Comparison of ENCODE assay signal across 1 cellular context in the genomic region with DNA sequence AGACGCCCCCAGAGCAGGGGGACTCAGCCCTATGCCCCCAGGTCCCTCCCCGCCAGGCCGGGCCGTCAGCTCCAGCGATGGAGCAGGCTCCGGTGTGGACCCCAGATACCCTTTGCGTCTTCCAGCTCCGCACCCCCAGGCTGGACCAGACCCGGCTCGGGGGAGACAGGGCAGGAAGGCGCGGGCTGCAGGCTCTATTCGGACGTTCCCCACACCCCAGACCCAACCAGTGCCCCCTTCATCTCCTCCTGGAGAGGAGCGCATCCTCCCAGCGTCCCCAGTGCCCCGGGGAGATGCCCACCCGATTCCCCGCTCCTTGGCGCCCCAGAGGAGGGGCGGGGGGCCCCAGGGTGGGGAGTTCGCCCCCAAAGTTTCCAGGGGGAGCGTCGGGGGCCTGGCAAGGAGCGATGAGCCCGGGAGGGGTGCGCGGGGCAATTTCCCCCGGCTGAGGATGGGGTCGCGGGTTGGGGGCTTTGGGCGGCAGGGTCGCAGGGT.
TF ChIP-seq lines count a peak whose summit lies in the region.

No MANE protein-coding gene starts in this region.

TF ChIP-seq in WTC11, 78 proteins besides CTCF, POLR2A, EP300 and RAD21 (continued from another document):
- TF ChIP-seq, protein P1, sequence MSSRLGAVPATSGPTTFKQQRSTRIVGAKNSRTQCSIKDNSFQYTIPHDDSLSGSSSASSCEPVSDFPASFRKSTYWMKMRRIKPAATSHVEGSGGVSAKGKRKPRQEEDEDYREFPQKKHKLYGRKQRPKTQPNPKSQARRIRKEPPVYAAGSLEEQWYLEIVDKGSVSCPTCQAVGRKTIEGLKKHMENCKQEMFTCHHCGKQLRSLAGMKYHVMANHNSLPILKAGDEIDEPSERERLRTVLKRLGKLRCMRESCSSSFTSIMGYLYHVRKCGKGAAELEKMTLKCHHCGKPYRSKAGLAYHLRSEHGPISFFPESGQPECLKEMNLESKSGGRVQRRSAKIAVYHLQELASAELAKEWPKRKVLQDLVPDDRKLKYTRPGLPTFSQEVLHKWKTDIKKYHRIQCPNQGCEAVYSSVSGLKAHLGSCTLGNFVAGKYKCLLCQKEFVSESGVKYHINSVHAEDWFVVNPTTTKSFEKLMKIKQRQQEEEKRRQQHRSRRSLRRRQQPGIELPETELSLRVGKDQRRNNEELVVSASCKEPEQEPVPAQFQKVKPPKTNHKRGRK (CRISPR knock-in tag; IDR thresholded peaks at IDR 0.05; ENCODE audit: borderline replicate concordance) = no peak
- no peak for TF ChIP-seq PRDM15 (CRISPR knock-in tag; IDR thresholded peaks at IDR 0.05)
